14 cellular contexts compared by ENCODE assay signal in the genomic region with DNA sequence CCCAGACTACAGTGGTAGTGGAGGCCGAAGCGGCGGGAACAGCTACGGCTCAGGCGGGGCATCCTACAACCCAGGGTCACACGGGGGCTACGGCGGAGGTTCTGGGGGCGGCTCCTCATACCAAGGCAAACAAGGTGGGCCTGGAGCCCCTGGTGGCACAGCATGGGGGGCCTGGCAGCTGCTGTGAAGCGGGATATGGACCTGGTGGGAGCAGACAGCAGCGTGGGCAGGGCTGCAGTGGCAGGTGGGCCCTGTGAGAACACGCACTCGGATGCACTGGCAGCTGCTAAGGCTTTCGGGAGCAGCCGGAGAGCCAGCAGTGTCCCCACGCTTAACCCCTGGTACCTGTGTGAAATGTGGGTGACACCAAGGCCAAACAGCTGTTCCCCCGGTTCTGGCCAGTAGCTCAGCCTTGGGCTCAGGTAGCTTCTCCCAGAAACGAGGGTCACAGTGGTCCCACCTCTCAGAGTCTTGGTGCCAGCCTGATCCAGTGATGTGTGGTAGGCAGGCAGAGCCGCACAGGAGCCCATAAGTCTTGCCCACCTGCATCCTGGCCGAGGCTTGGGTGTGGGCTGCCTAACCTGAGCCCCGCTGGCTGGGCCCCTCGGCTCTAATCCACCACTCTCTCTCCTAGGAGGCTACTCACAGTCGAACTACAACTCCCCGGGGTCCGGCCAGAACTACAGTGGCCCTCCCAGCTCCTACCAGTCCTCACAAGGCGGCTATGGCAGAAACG.
"Had no signal": no experiment of that assay in that cellular context is flagged by ENCODE, and none has a peak within 500 bp of the region (broad histone marks: within the 10 kb centered on the region; RNA-seq: fewer than 3 reads in every experiment).

No MANE protein-coding gene starts in this region.

- H3K4me2 ChIP-seq: hepatocyte had no signal

- H3K27ac ChIP-seq: epithelial cell of prostate, gastrocnemius medialis, hepatocyte had no signal

- H3K4me3 ChIP-seq: gastrocnemius medialis, hepatocyte had no signal

- H3K4me3 Mint-ChIP-seq: activated CD4-positive, alpha-beta memory T cell treated with anti-CD3 and anti-CD28 coated beads for 36 hours; activated T-helper 1 cell treated with anti-CD3 and anti-CD28 coated beads, Interleukin-12 subunit alpha, Interleukin-12 subunit beta, Interleukin-2, Interleukin-4 antibody, amounts not matched to agents 30 ng/mL and 10 ng/mL and 1 ng/mL, durations not matched to agents 14 hours and 24 hours and 36 hours; T-helper 2 cell treated with Interferon-gamma antibody and Interleukin-4, amounts not matched to agents 5 μg/mL and 100 μg/mL, for 36 hours; type B pancreatic cell had no signal

- H3K27me3 ChIP-seq: gastrocnemius medialis, hepatocyte had no signal

- H3K27me3 Mint-ChIP-seq: activated CD4-positive, alpha-beta memory T cell treated with anti-CD3 and anti-CD28 coated beads for 36 hours; type B pancreatic cell had no signal

- H3K27ac Mint-ChIP-seq: activated CD4-positive, alpha-beta memory T cell treated with anti-CD3 and anti-CD28 coated beads for 36 hours; activated T-helper 1 cell treated with anti-CD3 and anti-CD28 coated beads, Interleukin-12 subunit alpha, Interleukin-12 subunit beta, Interleukin-2, Interleukin-4 antibody, amounts not matched to agents 30 ng/mL and 10 ng/mL and 1 ng/mL, durations not matched to agents 14 hours and 24 hours and 36 hours; T-helper 2 cell treated with Interferon-gamma antibody and Interleukin-4, amounts not matched to agents 5 μg/mL and 100 μg/mL, for 36 hours; type B pancreatic cell had no signal

- ATAC-seq: gastrocnemius medialis had no signal

- DNase-seq: activated CD4-positive, alpha-beta memory T cell treated with anti-CD3 and anti-CD28 coated beads for 36 hours; activated CD4-positive, alpha-beta T cell treated with anti-CD3 and anti-CD28 coated beads for 1 hour; activated naive CD4-positive, alpha-beta T cell treated with Interleukin-2 at 50 U/mL for 16 hours; caudate nucleus; cortex of kidney; effector memory CD4-positive, alpha-beta T cell; gastrocnemius medialis; small intestine; substantia nigra had no signal

- H3K4me1 ChIP-seq: gastrocnemius medialis had no signal

- H3K9me3 Mint-ChIP-seq: activated CD4-positive, alpha-beta memory T cell treated with anti-CD3 and anti-CD28 coated beads for 36 hours; activated T-helper 1 cell treated with anti-CD3 and anti-CD28 coated beads, Interleukin-12 subunit alpha, Interleukin-12 subunit beta, Interleukin-2, Interleukin-4 antibody, amounts not matched to agents 30 ng/mL and 10 ng/mL and 1 ng/mL, durations not matched to agents 14 hours and 24 hours and 36 hours; T-helper 2 cell treated with Interferon-gamma antibody and Interleukin-4, amounts not matched to agents 5 μg/mL and 100 μg/mL, for 36 hours; type B pancreatic cell had no signal

- FAIRE-seq: small intestine had no signal

- H3K9me3 ChIP-seq: gastrocnemius medialis had no signal

- H2AFZ ChIP-seq: hepatocyte had no signal
